11 cellular contexts compared by ENCODE assay signal in the genomic region with DNA sequence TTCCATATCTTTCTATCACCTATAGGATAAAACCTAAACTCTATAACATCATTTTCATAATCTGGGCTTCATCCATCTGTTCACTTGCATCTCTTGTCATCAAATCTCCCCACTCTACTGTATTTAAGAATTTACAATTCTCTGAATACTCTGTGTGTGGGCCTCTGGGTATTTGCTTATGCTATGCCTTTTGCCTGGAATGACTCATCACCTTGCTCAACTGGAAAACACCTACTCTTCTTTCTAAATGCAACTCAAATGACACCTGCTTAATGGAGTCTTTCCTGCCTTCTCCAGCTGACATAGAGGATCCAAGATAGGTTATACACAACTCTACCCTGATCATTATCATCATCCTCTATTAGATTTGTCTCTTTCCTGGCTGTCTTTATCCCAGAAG.
DNase-seq lines count a peak whose midpoint lies in the region; ATAC-seq, FAIRE-seq and TF ChIP-seq lines count a peak whose summit lies in the region.
"Had no signal": no experiment of that assay in that cellular context is flagged by ENCODE, and none has a peak within 500 bp of the region (broad histone marks: within the 10 kb centered on the region; RNA-seq: fewer than 3 reads in every experiment).

No MANE protein-coding gene starts in this region.

- DNase-seq in DMS53 treated with DMSO at 0.1 percent for 48 hours (lab: John Stamatoyannopoulos, UW; ENCODE audit: unreplicated experiment) (peak; percentile 48), GM12878 (ENCODE audit: low read depth, low spot score) (peak; percentile 19), dedifferentiated amniotic fluid mesenchymal stem cell (ENCODE audit: extremely low spot score) (no peak), D721Med (ENCODE audit: insufficient read length, low spot score) (no peak), posterior vena cava (ENCODE audit: low spot score) (no peak)
- DNase-seq in activated CD8-positive, alpha-beta memory T cell treated with anti-CD3 and anti-CD28 coated beads, Interleukin-2, amount 10 ng/mL, durations not matched to agents 7 days and 5 days, result no peak
- DNase-seq: CD4-positive, alpha-beta memory T cell; stimulated activated CD4-positive, alpha-beta T cell treated with anti-CD3 and anti-CD28 coated beads, Interleukin-4, amount 100 ng/mL, for 24 hours had no signal

- no peaks in the 10 kb centered on the region for H3K9me3 Mint-ChIP-seq in activated CD8-positive, alpha-beta memory T cell treated with anti-CD3 and anti-CD28 coated beads, Interleukin-2, amount 10 ng/mL, durations not matched to agents 7 days and 5 days (ENCODE audit: low read depth)

- H3K36me3 ChIP-seq in GM12878 (ENCODE audit: control insufficient read depth in 2 of 2, insufficient read depth in 2 of 2, low read length in 1 of 2), result no peaks in the 10 kb centered on the region

- no peak for TF ChIP-seq POLR2A in GM12878 (IDR thresholded peaks at IDR 0.05; ENCODE audit: low read depth, low read length)

- SMC1A ChIA-PET in GM12878 (lab: Charles Lee; ENCODE audit: uncharacterized antibody, unreplicated experiment), result no interaction called here

- in situ Hi-C loops in GM12878 (cut with MboI), result no loop called here

- H3K79me2 ChIP-seq in GM12878 (ENCODE audit: control insufficient read depth, insufficient read depth, low read length), result no peaks in the 10 kb centered on the region

- H3K4me2 ChIP-seq in GM12878 (ENCODE audit: control insufficient read depth, insufficient read depth), result no peak overlapping the region

- TF ChIP-seq CTCF in GM12878 (IDR thresholded peaks at IDR 0.05 in 2 of 3, conservative IDR thresholded peaks at IDR 0.05 in 1 of 3; ENCODE audit: control insufficient read depth in 2 of 3, extremely low read depth in 1 of 3, insufficient read depth in 1 of 3, low read depth in 3 of 3, low read length in 3 of 3) (no peak), D721Med (IDR thresholded peaks at IDR 0.05; ENCODE audit: insufficient read depth, missing control alignments) (no peak)

- no peaks in the 10 kb centered on the region for H4K20me1 ChIP-seq in GM12878 (ENCODE audit: control insufficient read depth, insufficient read depth)

- POLR2A ChIA-PET in GM12878 (lab: Charles Lee), result no interaction called here

- intact Hi-C loops in GM12878 (cut with micrococcal nuclease; ENCODE audit: unreplicated experiment) (no loop called here), posterior vena cava (cut with DNase I) (no loop called here)

- no peak for FAIRE-seq in GM12878 (lab: Jason Lieb, UNC)
- FAIRE-seq in D721Med (lab: Jason Lieb, UNC), result no peak

- TF ChIP-seq RAD21 in GM12878 (IDR thresholded peaks at IDR 0.05; ENCODE audit: insufficient read depth, low read depth, low read length), result no peak

- CTCF ChIA-PET in GM12878 (lab: Yijun Ruan, JAX), result interaction anchor here (0.6 kb wide), 1 partner anchor 667 kb away, joined by 4 read pairs; no protein-coding TSS in a partner anchor
- CTCF ChIA-PET in activated CD8-positive, alpha-beta memory T cell treated with anti-CD3 and anti-CD28 coated beads, Interleukin-2, amount 10 ng/mL, durations not matched to agents 7 days and 5 days (lab: Charles Lee), result no interaction called here

- RAD21 ChIA-PET in GM12878 (lab: Charles Lee; ENCODE audit: unreplicated experiment), result no interaction called here

- no peak overlapping the region for H2AFZ ChIP-seq in GM12878 (ENCODE audit: control insufficient read depth, low read depth, low read length)

- H3K27me3 Mint-ChIP-seq in activated CD8-positive, alpha-beta memory T cell treated with anti-CD3 and anti-CD28 coated beads, Interleukin-2, amount 10 ng/mL, durations not matched to agents 7 days and 5 days, result no peaks in the 10 kb centered on the region
- H3K27me3 Mint-ChIP-seq: CD4-positive, alpha-beta memory T cell had no signal

- no peaks in the 10 kb centered on the region for H3K4me1 Mint-ChIP-seq in activated CD8-positive, alpha-beta memory T cell treated with anti-CD3 and anti-CD28 coated beads, Interleukin-2, amount 10 ng/mL, durations not matched to agents 7 days and 5 days
- H3K4me1 Mint-ChIP-seq: CD4-positive, alpha-beta memory T cell had no signal

- TF ChIP-seq EP300 in GM12878 (IDR thresholded peaks at IDR 0.05; ENCODE audit: borderline replicate concordance in 1 of 2, control insufficient read depth in 1 of 2, low read depth in 2 of 2, low read length in 2 of 2), result no peak

- H3K27me3 ChIP-seq in GM12878 (replicated peaks in 1 of 2; ENCODE audit: control insufficient read depth in 2 of 2, insufficient read depth in 2 of 2, low read length in 1 of 2), result no peaks in the 10 kb centered on the region

- no peaks in the 10 kb centered on the region for H3K36me3 Mint-ChIP-seq in activated CD8-positive, alpha-beta memory T cell treated with anti-CD3 and anti-CD28 coated beads, Interleukin-2, amount 10 ng/mL, durations not matched to agents 7 days and 5 days
- H3K36me3 Mint-ChIP-seq: CD4-positive, alpha-beta memory T cell had no signal

- no peak overlapping the region for H3K27ac Mint-ChIP-seq in activated CD8-positive, alpha-beta memory T cell treated with anti-CD3 and anti-CD28 coated beads, Interleukin-2, amount 10 ng/mL, durations not matched to agents 7 days and 5 days
- H3K27ac Mint-ChIP-seq: CD4-positive, alpha-beta memory T cell had no signal

- H3K4me1 ChIP-seq in GM12878 (ENCODE audit: control insufficient read depth, insufficient read depth, low read length), result peaks cover 3% of the 10 kb centered on the region; the same call in 1 of the 2 replicates

- H3K4me3 Mint-ChIP-seq in activated CD8-positive, alpha-beta memory T cell treated with anti-CD3 and anti-CD28 coated beads, Interleukin-2, amount 10 ng/mL, durations not matched to agents 7 days and 5 days, result no peak overlapping the region
- H3K4me3 Mint-ChIP-seq: CD4-positive, alpha-beta memory T cell had no signal

- H3K9ac ChIP-seq in GM12878 (ENCODE audit: control insufficient read depth, insufficient read depth, low read length), result no peak overlapping the region

- ATAC-seq in GM19463 (IDR thresholded peaks at IDR 0.05; ENCODE audit: unreplicated experiment) (peak; percentile 95), HG03135 (IDR thresholded peaks at IDR 0.05; ENCODE audit: unreplicated experiment) (peak; percentile 82), GM12878 (peak; percentile 55)
- no peak for ATAC-seq in activated CD8-positive, alpha-beta memory T cell treated with anti-CD3 and anti-CD28 coated beads, Interleukin-2, amount 10 ng/mL, durations not matched to agents 7 days and 5 days

- BruUV-seq in GM12878 (replicated peaks; lab: Mats Ljungman, UMichigan), result no TSS peak

- H3K4me3 ChIP-seq in GM12878, result no peak overlapping the region
- H3K4me3 ChIP-seq: lung had no signal

- peak overlapping the region; percentile 43; the same call in 1 of the 2 replicates for H3K27ac ChIP-seq in GM12878 (ENCODE audit: control insufficient read depth, insufficient read depth)

- no peaks in the 10 kb centered on the region for H3K9me3 ChIP-seq in GM12878 (replicated peaks; ENCODE audit: control insufficient read depth, insufficient read depth, low read length)

TF ChIP-seq in GM12878, 131 proteins besides CTCF, POLR2A, EP300 and RAD21:
- TF ChIP-seq CBX5 (IDR thresholded peaks at IDR 0.05; ENCODE audit: low read depth) (0 out of 2 replicates have a peak, but pooled peaks have one; percentile 31), YY1 (IDR thresholded peaks at IDR 0.05; ENCODE audit: low read depth, low read length) (0 out of 2 replicates have a peak, but pooled peaks have one; percentile 23), IRF4 (IDR thresholded peaks at IDR 0.05; ENCODE audit: low read depth, low read length) (peak; percentile 71; the same call in 1 of the 2 replicates), FOXM1 (IDR thresholded peaks at IDR 0.05; ENCODE audit: low read depth, low read length) (peak; percentile 19; the same call in 1 of the 2 replicates), BCL11A (IDR thresholded peaks at IDR 0.05; ENCODE audit: low read depth, low read length) (peak; percentile 28; the same call in 1 of the 2 replicates), KAT2A (conservative IDR thresholded peaks at IDR 0.05; ENCODE audit: control insufficient read depth, low read depth, low read length) (no peak), DPF2 (IDR thresholded peaks at IDR 0.05) (0 out of 2 replicates have a peak, but pooled peaks have one; percentile 33), IKZF2 (IDR thresholded peaks at IDR 0.05) (0 out of 4 replicates have a peak, but pooled peaks of 1 of the 2 experiments have one; percentile 12), RUNX3 (IDR thresholded peaks at IDR 0.05; ENCODE audit: low read length) (no peak), IKZF1 (conservative IDR thresholded peaks at IDR 0.05) (0 out of 2 replicates have a peak, but pooled peaks have one; percentile 29), MEF2A (IDR thresholded peaks at IDR 0.05; ENCODE audit: insufficient read depth, low read depth, low read length) (0 out of 2 replicates have a peak, but pooled peaks have one; percentile 16), MYC (IDR thresholded peaks at IDR 0.05; ENCODE audit: insufficient read depth, insufficient read length, insufficient replicate concordance, low read length, severe bottlenecking) (no peak), JUNB (IDR thresholded peaks at IDR 0.05) (peak; percentile 56; the same call in 1 of the 2 replicates), SP1 (IDR thresholded peaks at IDR 0.05; ENCODE audit: low read depth, low read length) (no peak)
- TF ChIP-seq, protein P1, sequence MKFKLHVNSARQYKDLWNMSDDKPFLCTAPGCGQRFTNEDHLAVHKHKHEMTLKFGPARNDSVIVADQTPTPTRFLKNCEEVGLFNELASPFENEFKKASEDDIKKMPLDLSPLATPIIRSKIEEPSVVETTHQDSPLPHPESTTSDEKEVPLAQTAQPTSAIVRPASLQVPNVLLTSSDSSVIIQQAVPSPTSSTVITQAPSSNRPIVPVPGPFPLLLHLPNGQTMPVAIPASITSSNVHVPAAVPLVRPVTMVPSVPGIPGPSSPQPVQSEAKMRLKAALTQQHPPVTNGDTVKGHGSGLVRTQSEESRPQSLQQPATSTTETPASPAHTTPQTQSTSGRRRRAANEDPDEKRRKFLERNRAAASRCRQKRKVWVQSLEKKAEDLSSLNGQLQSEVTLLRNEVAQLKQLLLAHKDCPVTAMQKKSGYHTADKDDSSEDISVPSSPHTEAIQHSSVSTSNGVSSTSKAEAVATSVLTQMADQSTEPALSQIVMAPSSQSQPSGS (IDR thresholded peaks at IDR 0.05; ENCODE audit: low read length), result peak; percentile 39; the same call in 1 of the 2 replicates

Comparison
In these comparisons a context has a peak if more than half of its experiments do, and no peak if none do; other contexts are left out.
1. DNase-seq: peak in DMS53 treated with DMSO at 0.1 percent for 48 hours (single experiment) and GM12878 (single experiment); none in dedifferentiated amniotic fluid mesenchymal stem cell (single experiment), D721Med (single experiment), posterior vena cava (single experiment) and activated CD8-positive, alpha-beta memory T cell treated with anti-CD3 and anti-CD28 coated beads, Interleukin-2, amount 10 ng/mL, durations not matched to agents 7 days and 5 days (single experiment).